Comparison of ENCODE assay signal across 1 cellular context in genomic region chr10:131897297-131897899, GRCh38.
TF ChIP-seq lines count a peak whose summit lies in the region.

No MANE protein-coding gene starts in this region.

TF ChIP-seq in K562, 482 proteins besides CTCF, POLR2A, EP300 and RAD21 (continued from another document and continues in another):
- no peak for TF ChIP-seq STAT6 (CRISPR knock-in tag; IDR thresholded peaks at IDR 0.05)
- TF ChIP-seq DDX20 (tag; IDR thresholded peaks at IDR 0.05; ENCODE audit: low read depth), result no peak
- no peak; the same call in 1 of the 2 replicates for TF ChIP-seq SMC3 (conservative IDR thresholded peaks at IDR 0.05; ENCODE audit: insufficient read depth, low read depth, low read length)
- no peak for TF ChIP-seq GTF2A2 (tag; IDR thresholded peaks at IDR 0.05)
- 0 out of 2 replicates have a peak, but pooled peaks have one; percentile 13 for TF ChIP-seq ZNF311 (CRISPR knock-in tag; IDR thresholded peaks at IDR 0.05)
- no peak for TF ChIP-seq BRCA1 (IDR thresholded peaks at IDR 0.05)
- TF ChIP-seq BRCA1 (CRISPR knock-in tag; IDR thresholded peaks at IDR 0.05), result no peak
- peak; percentile 82 for TF ChIP-seq ZBTB9 (CRISPR knock-in tag; IDR thresholded peaks at IDR 0.05)
- TF ChIP-seq ZNF224 (CRISPR knock-in tag; IDR thresholded peaks at IDR 0.05), result no peak
- peak; percentile 74 for TF ChIP-seq ARID1B (IDR thresholded peaks at IDR 0.05)
- TF ChIP-seq ZNF609 (CRISPR knock-in tag; IDR thresholded peaks at IDR 0.05; ENCODE audit: borderline replicate concordance), result no peak
- TF ChIP-seq SNIP1 (IDR thresholded peaks at IDR 0.05; ENCODE audit: low read depth), result no peak
- TF ChIP-seq RNF219 (CRISPR knock-in tag; IDR thresholded peaks at IDR 0.05), result no peak
- TF ChIP-seq NFYB (IDR thresholded peaks at IDR 0.05; ENCODE audit: extremely low read depth, insufficient read length), result no peak
- 0 out of 2 replicates have a peak, but pooled peaks have one; percentile 30 for TF ChIP-seq TARDBP (IDR thresholded peaks at IDR 0.05)
- no peak for TF ChIP-seq ZNF232 (CRISPR knock-in tag; IDR thresholded peaks at IDR 0.05)
- TF ChIP-seq, protein P1, sequence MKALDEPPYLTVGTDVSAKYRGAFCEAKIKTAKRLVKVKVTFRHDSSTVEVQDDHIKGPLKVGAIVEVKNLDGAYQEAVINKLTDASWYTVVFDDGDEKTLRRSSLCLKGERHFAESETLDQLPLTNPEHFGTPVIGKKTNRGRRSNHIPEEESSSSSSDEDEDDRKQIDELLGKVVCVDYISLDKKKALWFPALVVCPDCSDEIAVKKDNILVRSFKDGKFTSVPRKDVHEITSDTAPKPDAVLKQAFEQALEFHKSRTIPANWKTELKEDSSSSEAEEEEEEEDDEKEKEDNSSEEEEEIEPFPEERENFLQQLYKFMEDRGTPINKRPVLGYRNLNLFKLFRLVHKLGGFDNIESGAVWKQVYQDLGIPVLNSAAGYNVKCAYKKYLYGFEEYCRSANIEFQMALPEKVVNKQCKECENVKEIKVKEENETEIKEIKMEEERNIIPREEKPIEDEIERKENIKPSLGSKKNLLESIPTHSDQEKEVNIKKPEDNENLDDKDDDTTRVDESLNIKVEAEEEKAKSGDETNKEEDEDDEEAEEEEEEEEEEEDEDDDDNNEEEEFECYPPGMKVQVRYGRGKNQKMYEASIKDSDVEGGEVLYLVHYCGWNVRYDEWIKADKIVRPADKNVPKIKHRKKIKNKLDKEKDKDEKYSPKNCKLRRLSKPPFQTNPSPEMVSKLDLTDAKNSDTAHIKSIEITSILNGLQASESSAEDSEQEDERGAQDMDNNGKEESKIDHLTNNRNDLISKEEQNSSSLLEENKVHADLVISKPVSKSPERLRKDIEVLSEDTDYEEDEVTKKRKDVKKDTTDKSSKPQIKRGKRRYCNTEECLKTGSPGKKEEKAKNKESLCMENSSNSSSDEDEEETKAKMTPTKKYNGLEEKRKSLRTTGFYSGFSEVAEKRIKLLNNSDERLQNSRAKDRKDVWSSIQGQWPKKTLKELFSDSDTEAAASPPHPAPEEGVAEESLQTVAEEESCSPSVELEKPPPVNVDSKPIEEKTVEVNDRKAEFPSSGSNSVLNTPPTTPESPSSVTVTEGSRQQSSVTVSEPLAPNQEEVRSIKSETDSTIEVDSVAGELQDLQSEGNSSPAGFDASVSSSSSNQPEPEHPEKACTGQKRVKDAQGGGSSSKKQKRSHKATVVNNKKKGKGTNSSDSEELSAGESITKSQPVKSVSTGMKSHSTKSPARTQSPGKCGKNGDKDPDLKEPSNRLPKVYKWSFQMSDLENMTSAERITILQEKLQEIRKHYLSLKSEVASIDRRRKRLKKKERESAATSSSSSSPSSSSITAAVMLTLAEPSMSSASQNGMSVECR (CRISPR knock-in tag; IDR thresholded peaks at IDR 0.05), result no peak
- TF ChIP-seq PHF8 (IDR thresholded peaks at IDR 0.05; ENCODE audit: borderline replicate concordance, low read length), result peak; percentile 54; the same call in 1 of the 2 replicates
- no peak for TF ChIP-seq SIN3B (IDR thresholded peaks at IDR 0.05; ENCODE audit: low read depth)
- TF ChIP-seq BMI1 (IDR thresholded peaks at IDR 0.05; ENCODE audit: low read length), result no peak
- TF ChIP-seq ZBTB1 (CRISPR knock-in tag; IDR thresholded peaks at IDR 0.05; ENCODE audit: borderline replicate concordance, low read depth), result no peak; the same call in 1 of the 2 replicates
- TF ChIP-seq TAF1 (IDR thresholded peaks at IDR 0.05; ENCODE audit: control insufficient read depth, extremely low read depth, insufficient read depth, low read length, severe bottlenecking), result no peak
- no peak for TF ChIP-seq TCFL5 (CRISPR knock-in tag; conservative IDR thresholded peaks at IDR 0.05)
- TF ChIP-seq ZNF436 (CRISPR knock-in tag; IDR thresholded peaks at IDR 0.05), result no peak
- TF ChIP-seq, protein P2, sequence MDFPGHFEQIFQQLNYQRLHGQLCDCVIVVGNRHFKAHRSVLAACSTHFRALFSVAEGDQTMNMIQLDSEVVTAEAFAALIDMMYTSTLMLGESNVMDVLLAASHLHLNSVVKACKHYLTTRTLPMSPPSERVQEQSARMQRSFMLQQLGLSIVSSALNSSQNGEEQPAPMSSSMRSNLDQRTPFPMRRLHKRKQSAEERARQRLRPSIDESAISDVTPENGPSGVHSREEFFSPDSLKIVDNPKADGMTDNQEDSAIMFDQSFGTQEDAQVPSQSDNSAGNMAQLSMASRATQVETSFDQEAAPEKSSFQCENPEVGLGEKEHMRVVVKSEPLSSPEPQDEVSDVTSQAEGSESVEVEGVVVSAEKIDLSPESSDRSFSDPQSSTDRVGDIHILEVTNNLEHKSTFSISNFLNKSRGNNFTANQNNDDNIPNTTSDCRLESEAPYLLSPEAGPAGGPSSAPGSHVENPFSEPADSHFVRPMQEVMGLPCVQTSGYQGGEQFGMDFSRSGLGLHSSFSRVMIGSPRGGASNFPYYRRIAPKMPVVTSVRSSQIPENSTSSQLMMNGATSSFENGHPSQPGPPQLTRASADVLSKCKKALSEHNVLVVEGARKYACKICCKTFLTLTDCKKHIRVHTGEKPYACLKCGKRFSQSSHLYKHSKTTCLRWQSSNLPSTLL (IDR thresholded peaks at IDR 0.05), result no peak
- TF ChIP-seq PML (IDR thresholded peaks at IDR 0.05; ENCODE audit: low read length), result peak; percentile 68
- no peak for TF ChIP-seq XRCC3 (IDR thresholded peaks at IDR 0.05)
- no peak for TF ChIP-seq RBM34 (IDR thresholded peaks at IDR 0.05; ENCODE audit: borderline replicate concordance, insufficient read depth, low read length)
- peak; percentile 71; the same call in 1 of the 2 replicates for TF ChIP-seq RB1 (IDR thresholded peaks at IDR 0.05; ENCODE audit: low read depth)
- no peak for TF ChIP-seq PURB (CRISPR knock-in tag; IDR thresholded peaks at IDR 0.05; ENCODE audit: low read depth)
- TF ChIP-seq, protein P3, sequence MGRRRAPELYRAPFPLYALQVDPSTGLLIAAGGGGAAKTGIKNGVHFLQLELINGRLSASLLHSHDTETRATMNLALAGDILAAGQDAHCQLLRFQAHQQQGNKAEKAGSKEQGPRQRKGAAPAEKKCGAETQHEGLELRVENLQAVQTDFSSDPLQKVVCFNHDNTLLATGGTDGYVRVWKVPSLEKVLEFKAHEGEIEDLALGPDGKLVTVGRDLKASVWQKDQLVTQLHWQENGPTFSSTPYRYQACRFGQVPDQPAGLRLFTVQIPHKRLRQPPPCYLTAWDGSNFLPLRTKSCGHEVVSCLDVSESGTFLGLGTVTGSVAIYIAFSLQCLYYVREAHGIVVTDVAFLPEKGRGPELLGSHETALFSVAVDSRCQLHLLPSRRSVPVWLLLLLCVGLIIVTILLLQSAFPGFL (CRISPR knock-in tag; IDR thresholded peaks at IDR 0.05), result no peak
- no peak for TF ChIP-seq OTX1 (CRISPR knock-in tag; IDR thresholded peaks at IDR 0.05)
- TF ChIP-seq EHMT2 (IDR thresholded peaks at IDR 0.05), result no peak
- TF ChIP-seq NR0B1 (IDR thresholded peaks at IDR 0.05; ENCODE audit: partially characterized antibody), result no peak
- no peak; the same call in 1 of the 2 replicates for TF ChIP-seq ZNF239 (CRISPR knock-in tag; IDR thresholded peaks at IDR 0.05)
- no peak for TF ChIP-seq ZNF79 (CRISPR knock-in tag; IDR thresholded peaks at IDR 0.05; ENCODE audit: low read depth)
- TF ChIP-seq ATF3 (IDR thresholded peaks at IDR 0.05), result peak; percentile 46
- no peak for TF ChIP-seq ATF3 (CRISPR knock-in tag; conservative IDR thresholded peaks at IDR 0.05)
- no peak for TF ChIP-seq ZNF197 (CRISPR knock-in tag; IDR thresholded peaks at IDR 0.05; ENCODE audit: low read depth)
- TF ChIP-seq ZNF445 (CRISPR knock-in tag; IDR thresholded peaks at IDR 0.05; ENCODE audit: low read depth), result no peak
- TF ChIP-seq ZC3H11A (IDR thresholded peaks at IDR 0.05; ENCODE audit: low read depth, low read length), result no peak; the same call in 1 of the 2 replicates
- no peak for TF ChIP-seq TRIM28 (IDR thresholded peaks at IDR 0.05)
- no peak for TF ChIP-seq ZNF316 (IDR thresholded peaks at IDR 0.05)
- TF ChIP-seq HDAC3 (IDR thresholded peaks at IDR 0.05; ENCODE audit: borderline replicate concordance, partially characterized antibody), result peak; percentile 74
